In genomic region chr19:995051-995827, GRCh38 we compare ENCODE assay signal across 17 cellular contexts. TPM values are rescaled to one million over a fixed set of nuclear protein-coding genes. Genes with fewer than 3 reads are reported as not detected.
DNase-seq lines count a peak whose midpoint lies in the region; ATAC-seq and TF ChIP-seq lines count a peak whose summit lies in the region.
"Had no signal": no experiment of that assay in that cellular context is flagged by ENCODE, and none has a peak within 500 bp of the region (broad histone marks: within the 10 kb centered on the region; RNA-seq: fewer than 3 reads in every experiment).

No MANE protein-coding gene starts in this region.

- peaks cover 14 to 18% of the 10 kb centered on the region in 2 donors for H3K4me1 ChIP-seq in naive thymus-derived CD4-positive, alpha-beta T cell (ENCODE audit: control insufficient read depth in 2 of 2, insufficient read depth in 2 of 2, low read length in 2 of 2)
- H3K4me1 ChIP-seq in BE2C, result peaks cover 13% of the 10 kb centered on the region
- H3K4me1 ChIP-seq: breast epithelium had no signal

- H3K27me3 Mint-ChIP-seq in naive thymus-derived CD4-positive, alpha-beta T cell, result peaks cover 7 to 33% (median 14%) of the 10 kb centered on the region in 5 donors
- H3K27me3 Mint-ChIP-seq in endothelial cell (ENCODE audit: unreplicated experiment), result peaks cover 20% of the 10 kb centered on the region

- no peaks in the 10 kb centered on the region for H3K9me3 ChIP-seq in naive thymus-derived CD4-positive, alpha-beta T cell (ENCODE audit: control insufficient read depth in 2 of 3, low read length in 3 of 3)
- H3K9me3 ChIP-seq in BE2C, result no peaks in the 10 kb centered on the region
- H3K9me3 ChIP-seq: breast epithelium had no signal

- H3K4me3 Mint-ChIP-seq in naive thymus-derived CD4-positive, alpha-beta T cell, result no peak overlapping the region
- H3K4me3 Mint-ChIP-seq in endothelial cell (ENCODE audit: unreplicated experiment), result no peak overlapping the region
- H3K4me3 Mint-ChIP-seq: activated naive CD8-positive, alpha-beta T cell had no signal

- H3K4me1 Mint-ChIP-seq in naive thymus-derived CD4-positive, alpha-beta T cell, result peaks cover 6 to 13% (median 7%) of the 10 kb centered on the region in 7 donors
- H3K4me1 Mint-ChIP-seq in endothelial cell (ENCODE audit: unreplicated experiment), result no peaks in the 10 kb centered on the region

- DNase-seq in DMS53 treated with DMSO at 0.1 percent for 48 hours (lab: John Stamatoyannopoulos, UW; ENCODE audit: unreplicated experiment) (peak; percentile 22), NCI-H2029 (lab: John Stamatoyannopoulos, UW) (peak; percentile 71), astrocyte of the hippocampus (ENCODE audit: low read depth, low spot score) (peak; percentile 71), inferior parietal cortex (ENCODE audit: extremely low spot score) (no peak), BE2C (no peak), endothelial cell (ENCODE audit: low spot score) (no peak)
- no peak for DNase-seq in naive thymus-derived CD4-positive, alpha-beta T cell
- DNase-seq: activated CD4-positive, alpha-beta T cell treated with anti-CD3 and anti-CD28 coated beads, Interleukin-2, amount 50 U/mL, for 48 hours; activated T-cell treated with anti-CD3 and anti-CD28 coated beads, Interleukin-2, amount 50 U/mL, for 4 hours; effector CD8-positive, alpha-beta T cell; MV-4-11; naive thymus-derived CD8-positive, alpha-beta T cell had no signal

- H3K4me3 ChIP-seq in naive thymus-derived CD4-positive, alpha-beta T cell (ENCODE audit: low read length), result no peak overlapping the region
- H3K4me3 ChIP-seq in BE2C (ENCODE audit: low read depth, low read length), result no peak overlapping the region

- ATAC-seq in naive thymus-derived CD4-positive, alpha-beta T cell, result no peak
- ATAC-seq in HG02981 (IDR thresholded peaks at IDR 0.05; ENCODE audit: unreplicated experiment), result no peak
- ATAC-seq: activated T-cell treated with anti-CD3 and anti-CD28 coated beads, Interleukin-2, amount 50 U/mL, for 4 hours had no signal

- H3K27ac Mint-ChIP-seq in naive thymus-derived CD4-positive, alpha-beta T cell, result peak overlapping the region in 2 of 9 donors; percentile 43 to 54
- H3K27ac Mint-ChIP-seq in endothelial cell (ENCODE audit: unreplicated experiment), result no peak overlapping the region
- H3K27ac Mint-ChIP-seq: activated naive CD8-positive, alpha-beta T cell had no signal

- peaks cover 0 to 5% (median 0%) of the 10 kb centered on the region in 11 donors for H3K9me3 Mint-ChIP-seq in naive thymus-derived CD4-positive, alpha-beta T cell
- no peaks in the 10 kb centered on the region for H3K9me3 Mint-ChIP-seq in endothelial cell (ENCODE audit: unreplicated experiment)
- H3K9me3 Mint-ChIP-seq: activated T-cell treated with anti-CD3 and anti-CD28 coated beads, Interleukin-2, amount 50 U/mL, for 4 hours had no signal

- H3K27ac ChIP-seq in naive thymus-derived CD4-positive, alpha-beta T cell (ENCODE audit: low read depth, low read length), result peak overlapping the region; percentile 38
- H3K27ac ChIP-seq: breast epithelium had no signal

- CTCF ChIA-PET in naive thymus-derived CD4-positive, alpha-beta T cell (lab: Charles Lee), result no interaction called here

- peaks cover 0 to 40% (median 0%) of the 10 kb centered on the region in 3 experiments for H3K36me3 ChIP-seq in naive thymus-derived CD4-positive, alpha-beta T cell (ENCODE audit: control insufficient read depth in 2 of 3, insufficient read depth in 3 of 3, low read length in 3 of 3)
- H3K36me3 ChIP-seq in BE2C, result peaks cover 36% of the 10 kb centered on the region
- H3K36me3 ChIP-seq: breast epithelium had no signal

- H3K27me3 ChIP-seq in naive thymus-derived CD4-positive, alpha-beta T cell (ENCODE audit: control insufficient read depth in 2 of 2, insufficient read depth in 2 of 2, low read length in 2 of 2), result no peaks in the 10 kb centered on the region
- H3K27me3 ChIP-seq in BE2C, result peaks cover 47% of the 10 kb centered on the region

- TF ChIP-seq CTCF in BE2C (IDR thresholded peaks at IDR 0.05; ENCODE audit: low read depth, low read length) (no peak), endothelial cell (IDR thresholded peaks at IDR 0.05; ENCODE audit: unreplicated experiment) (no peak)

- POLR2A ChIA-PET in naive thymus-derived CD4-positive, alpha-beta T cell (lab: Charles Lee), result interaction anchor here (0.9 to 1.3 kb wide), 4 partner anchors 10 to 93 kb away, joined by 3 to 5 read pairs (median 4); partner anchors contain the start of gene WDR18

- peaks cover 0 to 5% (median 4%) of the 10 kb centered on the region in 5 donors for H3K36me3 Mint-ChIP-seq in naive thymus-derived CD4-positive, alpha-beta T cell
- no peaks in the 10 kb centered on the region for H3K36me3 Mint-ChIP-seq in endothelial cell (ENCODE audit: low read depth, unreplicated experiment)
- H3K36me3 Mint-ChIP-seq: activated naive CD8-positive, alpha-beta T cell had no signal

- intact Hi-C loops in naive thymus-derived CD4-positive, alpha-beta T cell (cut with micrococcal nuclease), result loop anchor here in 1 of 2 donors (5.0 kb wide), 1 partner anchor 223 kb away; no protein-coding TSS in a partner anchor

RNA-seq across cellular contexts. Expression of gene GRIN3B, which starts 5.0 kb away (rescaled TPM):
- total RNA-seq in naive thymus-derived CD4-positive, alpha-beta T cell, result under 1 TPM in 3 of 5 experiments, not detected in 2; 0.10 to 0.56 (median 0.19) TPM
- not detected for polyA plus RNA-seq in naive thymus-derived CD4-positive, alpha-beta T cell
- 0.26 TPM for polyA plus RNA-seq in BE2C (2012; ENCODE audit: insufficient read depth, insufficient read length, low read depth)
- 0.95 TPM for total RNA-seq in endothelial cell (ENCODE audit: unreplicated experiment)
- total RNA-seq: lower leg skin; naive thymus-derived CD8-positive, alpha-beta T cell had no signal
- polyA plus RNA-seq: naive thymus-derived CD8-positive, alpha-beta T cell had no signal

RNA-seq across cellular contexts. Expression of gene WDR18, which starts 11.1 kb away (rescaled TPM):
- 10 to 100 TPM; 20.7 to 63.8 (median 48.5) TPM for total RNA-seq in naive thymus-derived CD4-positive, alpha-beta T cell
- polyA plus RNA-seq in naive thymus-derived CD4-positive, alpha-beta T cell, result 10 to 100 TPM; 69.8 to 74.4 TPM
- polyA plus RNA-seq in BE2C (2012; ENCODE audit: insufficient read depth, insufficient read length, low read depth), result 247 TPM
- total RNA-seq in endothelial cell (ENCODE audit: unreplicated experiment), result 53.1 TPM

RNA-seq across cellular contexts. Expression of gene TMEM259, which starts 25.7 kb away (rescaled TPM):
- total RNA-seq in naive thymus-derived CD4-positive, alpha-beta T cell, result 100 to 1,000 TPM; 189 to 347 (median 311) TPM
- polyA plus RNA-seq in naive thymus-derived CD4-positive, alpha-beta T cell, result 10 to 100 TPM; 40.7 to 86.1 TPM
- polyA plus RNA-seq in BE2C (2012; ENCODE audit: insufficient read depth, insufficient read length, low read depth), result 687 TPM
- 182 TPM for total RNA-seq in endothelial cell (ENCODE audit: unreplicated experiment)

RNA-seq across cellular contexts. Expression of gene RNU6-2, which starts 26.1 kb away (rescaled TPM):
- total RNA-seq in naive thymus-derived CD4-positive, alpha-beta T cell, result not detected
- not detected for polyA plus RNA-seq in naive thymus-derived CD4-positive, alpha-beta T cell
- polyA plus RNA-seq in BE2C (2012; ENCODE audit: insufficient read depth, insufficient read length, low read depth), result not detected
- total RNA-seq in endothelial cell (ENCODE audit: unreplicated experiment), result not detected
- total RNA-seq: activated T-cell treated with anti-CD3 and anti-CD28 coated beads, Interleukin-2, amount 50 U/mL, for 4 hours; breast epithelium; lower leg skin; naive thymus-derived CD8-positive, alpha-beta T cell; pulmonary artery endothelial cell had no signal
- polyA plus RNA-seq: naive thymus-derived CD8-positive, alpha-beta T cell had no signal

RNA-seq across cellular contexts. Expression of gene CNN2, which starts 31.2 kb away (rescaled TPM):
- total RNA-seq in naive thymus-derived CD4-positive, alpha-beta T cell, result 100 to 1,000 TPM; 234 to 440 (median 240) TPM
- 100 to 1,000 TPM; 401 to 704 TPM for polyA plus RNA-seq in naive thymus-derived CD4-positive, alpha-beta T cell
- 3.0 TPM for polyA plus RNA-seq in BE2C (2012; ENCODE audit: insufficient read depth, insufficient read length, low read depth)
- 456 TPM for total RNA-seq in endothelial cell (ENCODE audit: unreplicated experiment)

Comparison
In these comparisons a context has a peak if more than half of its experiments do, and no peak if none do; other contexts are left out.
1. DNase-seq: peak in DMS53 treated with DMSO at 0.1 percent for 48 hours (single experiment), NCI-H2029 (single experiment) and astrocyte of the hippocampus (single experiment); none in naive thymus-derived CD4-positive, alpha-beta T cell (0 of 9), inferior parietal cortex (single experiment), BE2C (single experiment) and endothelial cell (single experiment).